Comparison of ENCODE assay signal across 8 cellular contexts in genomic region chr16:90077757-90078593, GRCh38. TPM values are rescaled to one million over a fixed set of nuclear protein-coding genes. Genes with fewer than 3 reads are reported as not detected.
A peak's percentile ranks its signal among the peaks of the same experiment; 100 is the strongest.
DNase-seq lines count a peak whose midpoint lies in the region; ATAC-seq and TF ChIP-seq lines count a peak whose summit lies in the region.

No MANE protein-coding gene starts in this region.

- peaks cover 21% of the 10 kb centered on the region for H3K4me1 Mint-ChIP-seq in chondrocyte (ENCODE audit: low read depth)

- no peaks in the 10 kb centered on the region for H3K9me3 ChIP-seq in liver (ENCODE audit: control insufficient read depth in 4 of 4, low read length in 3 of 4)

- peaks cover 0 to 10% (median 2%) of the 10 kb centered on the region in 4 donors for H3K4me1 ChIP-seq in liver (ENCODE audit: control insufficient read depth in 4 of 4, insufficient read depth in 4 of 4, low read length in 3 of 4)

- WGBS in liver: 39% methylated on average over 24 of the region's 24 CpGs

- peak overlapping the region in 2 of 3 donors; percentile 21 to 38 for H3K4me3 ChIP-seq in liver (ENCODE audit: low read depth in 1 of 3, low read length in 3 of 3)

- peak; percentile 30 for ATAC-seq in GM19452 (IDR thresholded peaks at IDR 0.05; ENCODE audit: unreplicated experiment)
- peak; percentile 25 for ATAC-seq in HG03565 (IDR thresholded peaks at IDR 0.05; ENCODE audit: unreplicated experiment)

- H3K27me3 ChIP-seq in liver (ENCODE audit: control insufficient read depth in 4 of 4, insufficient read depth in 4 of 4, low read length in 3 of 4): peaks cover 0 to 2% (median 0%) of the 10 kb centered on the region in 4 donors

- H3K9ac ChIP-seq in liver (ENCODE audit: low read depth in 1 of 2, low read length in 2 of 2): no peak overlapping the region

- DNase-seq in DMS 273 (lab: John Stamatoyannopoulos, UW; ENCODE audit: unreplicated experiment) (peak; percentile 80), SHP77 treated with DMSO at 0.1 percent for 48 hours (lab: John Stamatoyannopoulos, UW) (peak; percentile 24), chondrocyte (ENCODE audit: low spot score) (no peak), superior temporal gyrus (ENCODE audit: extremely low spot score) (peak; percentile 22), globus pallidus (ENCODE audit: low spot score) (no peak)

- H3K36me3 Mint-ChIP-seq in chondrocyte (ENCODE audit: low read depth): no peaks in the 10 kb centered on the region

- no peaks in the 10 kb centered on the region for H3K27me3 Mint-ChIP-seq in chondrocyte (ENCODE audit: low read depth)

- H3K27ac ChIP-seq in liver (ENCODE audit: low read depth in 1 of 2, low read length in 2 of 2): no peak overlapping the region

- H3K4me3 Mint-ChIP-seq in chondrocyte (ENCODE audit: unreplicated experiment): peak overlapping the region; percentile 83

- H3K36me3 ChIP-seq in liver (ENCODE audit: control insufficient read depth in 4 of 4, insufficient read depth in 3 of 4, low read depth in 1 of 4, low read length in 3 of 4): no peaks in the 10 kb centered on the region

- no peaks in the 10 kb centered on the region for H3K9me3 Mint-ChIP-seq in chondrocyte (ENCODE audit: low read depth)

- peak overlapping the region; percentile 95 for H3K27ac Mint-ChIP-seq in chondrocyte (ENCODE audit: unreplicated experiment)

- no peak for TF ChIP-seq RAD21 in liver (IDR thresholded peaks at IDR 0.05)

- TF ChIP-seq CTCF in chondrocyte (IDR thresholded peaks at IDR 0.05) (peak; percentile 53), liver (IDR thresholded peaks at IDR 0.05; ENCODE audit: low read depth, low read length, missing input control) (no peak)

TF ChIP-seq in liver, 16 proteins besides CTCF, POLR2A, EP300 and RAD21:
- TF ChIP-seq ZBTB33 (IDR thresholded peaks at IDR 0.05) (no peak), MAX (IDR thresholded peaks at IDR 0.05) (no peak), REST (IDR thresholded peaks at IDR 0.05) (no peak), ATF3 (IDR thresholded peaks at IDR 0.05) (no peak), EGR1 (IDR thresholded peaks at IDR 0.05; ENCODE audit: low read depth in 2 of 2) (no peak), FOXA1 (IDR thresholded peaks at IDR 0.05) (no peak), TAF1 (conservative IDR thresholded peaks at IDR 0.05) (no peak), GABPA (IDR thresholded peaks at IDR 0.05 in 1 of 2, conservative IDR thresholded peaks at IDR 0.05 in 1 of 2) (no peak), FOXA2 (IDR thresholded peaks at IDR 0.05) (no peak), HNF4G (IDR thresholded peaks at IDR 0.05) (no peak), SP1 (IDR thresholded peaks at IDR 0.05) (no peak), NR2F2 (IDR thresholded peaks at IDR 0.05) (no peak)

RNA-seq across cellular contexts. Expression of gene PRDM7, which starts 0.8 kb away (rescaled TPM):
- total RNA-seq in chondrocyte: not detected in 3 replicates
- total RNA-seq in liver: not detected
- not detected for polyA plus RNA-seq in liver

RNA-seq across cellular contexts. Expression of gene DBNDD1, which starts 58.7 kb away (rescaled TPM):
- total RNA-seq in chondrocyte (2.8 to 3.7 TPM (median 3.0 TPM) in 3 replicates), liver (under 1 TPM; 0.09 to 0.50 TPM)
- polyA plus RNA-seq in liver: 1 to 10 TPM; 1.1 to 1.5 TPM

Comparison
In these comparisons a context has a peak if more than half of its experiments do, and no peak if none do; other contexts are left out.
1. DNase-seq: peak in DMS 273 (single experiment), SHP77 treated with DMSO at 0.1 percent for 48 hours (single experiment) and superior temporal gyrus (single experiment); none in chondrocyte (single experiment) and globus pallidus (single experiment).